Comparison of ENCODE assay signal across 27 cellular contexts in genomic region chr9:83186354-83186753, GRCh38.
"Had no signal": no experiment of that assay in that cellular context is flagged by ENCODE, and none has a peak within 500 bp of the region (broad histone marks: within the 10 kb centered on the region; RNA-seq: fewer than 3 reads in every experiment).

No MANE protein-coding gene starts in this region.

- H3K27ac ChIP-seq: neutrophil, stomach, thyroid gland had no signal

- H3K27me3 Mint-ChIP-seq: activated CD4-positive, alpha-beta memory T cell treated with anti-CD3 and anti-CD28 coated beads, Interleukin-2, amount 10 ng/mL, durations not matched to agents 7 days and 5 days; activated CD4-positive, alpha-beta T cell treated with anti-CD3 and anti-CD28 coated beads, Interleukin-2, amount 10 ng/mL, durations not matched to agents 7 days and 5 days had no signal

- H3K4me1 Mint-ChIP-seq: activated CD4-positive, alpha-beta memory T cell treated with anti-CD3 and anti-CD28 coated beads, Interleukin-2, amount 10 ng/mL, durations not matched to agents 7 days and 5 days; activated CD4-positive, alpha-beta T cell treated with anti-CD3 and anti-CD28 coated beads, Interleukin-2, amount 10 ng/mL, durations not matched to agents 7 days and 5 days; activated T-helper 17 cell treated with anti-CD3 and anti-CD28 coated beads, Interleukin-2, amount 50 U/mL, for 72 hours; central memory CD8-positive, alpha-beta T cell; naive B cell; stimulated activated naive B cell treated with anti-CD40 and anti-IgM and Interleukin-4, amounts not matched to agents 10 μg/mL and 1 μg/mL and 100 μg/mL, for 72 hours; T-helper 17 cell had no signal

- DNase-seq: activated CD4-positive, alpha-beta memory T cell treated with anti-CD3 and anti-CD28 coated beads, Interleukin-2, amount 10 ng/mL, durations not matched to agents 7 days and 5 days; activated CD4-positive, alpha-beta T cell treated with anti-CD3 and anti-CD28 coated beads for 1 hour; activated CD4-positive, alpha-beta T cell treated with anti-CD3 and anti-CD28 coated beads, Interleukin-2, amount 10 ng/mL, durations not matched to agents 7 days and 5 days; activated CD8-positive, alpha-beta memory T cell treated with anti-CD3 and anti-CD28 coated beads, Interleukin-2, amount 50 U/mL, for 48 hours; activated gamma-delta T cell treated with Interleukin-2 at 50 U/mL for 16 hours; activated naive CD4-positive, alpha-beta T cell treated with anti-CD3 and anti-CD28 coated beads, Interleukin-2, amount 50 U/mL, for 16 hours; activated T-cell treated with anti-CD3 and anti-CD28 coated beads, Interleukin-2, amount 50 U/mL, for 24 hours; amniotic stem cell; foreskin fibroblast; islet precursor cell; mammary epithelial cell; naive B cell; stimulated activated CD4-positive, alpha-beta T cell treated with anti-CD3 and anti-CD28 coated beads, Interleukin-15, amount 100 ng/mL, for 24 hours; stimulated activated CD4-positive, alpha-beta T cell treated with anti-CD3 and anti-CD28 coated beads, Interleukin-2, amount 100 ng/mL, for 24 hours; stimulated activated naive B cell treated with anti-CD40 and anti-IgM and Interleukin-4, amounts not matched to agents 10 μg/mL and 1 μg/mL and 100 μg/mL, for 72 hours; stomach; T-helper 17 cell; T1000; thyroid gland had no signal

- H3K9me3 Mint-ChIP-seq: activated CD4-positive, alpha-beta memory T cell treated with anti-CD3 and anti-CD28 coated beads, Interleukin-2, amount 10 ng/mL, durations not matched to agents 7 days and 5 days; activated CD4-positive, alpha-beta T cell treated with anti-CD3 and anti-CD28 coated beads, Interleukin-2, amount 10 ng/mL, durations not matched to agents 7 days and 5 days; activated T-cell treated with anti-CD3 and anti-CD28 coated beads, Interleukin-2, amount 50 U/mL, for 24 hours; activated T-helper 17 cell treated with anti-CD3 and anti-CD28 coated beads, Interleukin-2, amount 50 U/mL, for 72 hours; central memory CD8-positive, alpha-beta T cell; dendritic cell treated with granulocyte-macrophage colony-stimulating factor and Interleukin-4, amounts not matched to agents 40 ng/mL and 50 ng/mL, for 4 days; endodermal cell; mesothelial cell of epicardium had no signal

- H3K36me3 Mint-ChIP-seq: mesothelial cell of epicardium; naive B cell; stimulated activated naive B cell treated with anti-CD40 and anti-IgM and Interleukin-4, amounts not matched to agents 10 μg/mL and 1 μg/mL and 100 μg/mL, for 72 hours had no signal

- H3K27me3 ChIP-seq: stomach, thyroid gland had no signal

- H3K4me3 Mint-ChIP-seq: activated CD4-positive, alpha-beta memory T cell treated with anti-CD3 and anti-CD28 coated beads, Interleukin-2, amount 10 ng/mL, durations not matched to agents 7 days and 5 days; activated CD4-positive, alpha-beta T cell treated with anti-CD3 and anti-CD28 coated beads, Interleukin-2, amount 10 ng/mL, durations not matched to agents 7 days and 5 days; activated T-cell treated with anti-CD3 and anti-CD28 coated beads, Interleukin-2, amount 50 U/mL, for 24 hours; activated T-helper 17 cell treated with anti-CD3 and anti-CD28 coated beads, Interleukin-2, amount 50 U/mL, for 72 hours; central memory CD8-positive, alpha-beta T cell; dendritic cell treated with granulocyte-macrophage colony-stimulating factor and Interleukin-4, amounts not matched to agents 40 ng/mL and 50 ng/mL, for 4 days; endodermal cell; naive B cell; stimulated activated naive B cell treated with anti-CD40 and anti-IgM and Interleukin-4, amounts not matched to agents 10 μg/mL and 1 μg/mL and 100 μg/mL, for 72 hours; T-helper 17 cell had no signal

- H3K27ac Mint-ChIP-seq: activated CD4-positive, alpha-beta memory T cell treated with anti-CD3 and anti-CD28 coated beads, Interleukin-2, amount 10 ng/mL, durations not matched to agents 7 days and 5 days; activated CD4-positive, alpha-beta T cell treated with anti-CD3 and anti-CD28 coated beads, Interleukin-2, amount 10 ng/mL, durations not matched to agents 7 days and 5 days; activated T-cell treated with anti-CD3 and anti-CD28 coated beads, Interleukin-2, amount 50 U/mL, for 24 hours; activated T-helper 17 cell treated with anti-CD3 and anti-CD28 coated beads, Interleukin-2, amount 50 U/mL, for 72 hours; dendritic cell treated with granulocyte-macrophage colony-stimulating factor and Interleukin-4, amounts not matched to agents 40 ng/mL and 50 ng/mL, for 4 days; endodermal cell; mesothelial cell of epicardium; naive B cell; progenitor cell of endocrine pancreas; stimulated activated naive B cell treated with anti-CD40 and anti-IgM and Interleukin-4, amounts not matched to agents 10 μg/mL and 1 μg/mL and 100 μg/mL, for 72 hours; T-helper 17 cell had no signal

- H3K36me3 ChIP-seq: neutrophil, stomach, thyroid gland had no signal

- H3K9me3 ChIP-seq: neutrophil, stomach, thyroid gland had no signal

- H3K4me1 ChIP-seq: thyroid gland had no signal

- H3K4me3 ChIP-seq: stomach, thyroid gland had no signal

- ATAC-seq: activated T-helper 17 cell treated with anti-CD3 and anti-CD28 coated beads, Interleukin-2, amount 50 U/mL, for 72 hours; esophagus mucosa; stimulated activated naive B cell treated with anti-CD40 and anti-IgM and Interleukin-4, amounts not matched to agents 10 μg/mL and 1 μg/mL and 100 μg/mL, for 72 hours; T-helper 17 cell had no signal
